In the genomic region with DNA sequence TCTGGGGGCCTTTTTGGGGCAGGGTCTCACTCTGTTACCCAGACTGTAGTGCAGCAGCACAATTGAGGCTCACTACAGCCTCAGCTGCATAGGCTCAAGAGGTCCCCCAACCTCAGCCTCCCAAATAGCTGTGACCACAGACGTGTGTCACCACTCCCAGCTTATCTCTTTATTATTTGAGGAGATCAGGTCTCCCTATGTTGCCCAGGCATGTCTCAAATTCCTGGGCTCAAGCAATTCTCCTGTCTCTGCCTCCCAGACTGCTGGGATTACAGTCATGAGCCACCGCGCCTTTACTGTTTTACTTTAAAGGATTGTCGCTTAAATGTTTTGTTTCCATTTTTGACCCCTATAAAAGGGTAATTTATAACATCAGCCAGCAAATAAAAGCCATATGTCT, we compare ENCODE assay signal across 15 cellular contexts.
DNase-seq lines count a peak whose midpoint lies in the region; ATAC-seq and TF ChIP-seq lines count a peak whose summit lies in the region.
"Had no signal": no experiment of that assay in that cellular context is flagged by ENCODE, and none has a peak within 500 bp of the region (broad histone marks: within the 10 kb centered on the region; RNA-seq: fewer than 3 reads in every experiment).

No MANE protein-coding gene starts in this region.

- H3K4me1 Mint-ChIP-seq in type B pancreatic cell (ENCODE audit: unreplicated experiment): no peaks in the 10 kb centered on the region
- H3K4me1 Mint-ChIP-seq: CD4-positive, alpha-beta memory T cell had no signal

- H3K9me3 Mint-ChIP-seq in type B pancreatic cell: peaks cover 17% of the 10 kb centered on the region

- no peak for ATAC-seq in HG03039 (IDR thresholded peaks at IDR 0.05; ENCODE audit: unreplicated experiment)

- DNase-seq in astrocyte of the hippocampus (ENCODE audit: low read depth, low spot score) (peak; percentile 16), epithelial cell of esophagus (ENCODE audit: low read depth) (peak; percentile 2), left kidney (ENCODE audit: low read depth, low spot score) (peak; percentile 20), type B pancreatic cell (ENCODE audit: extremely low spot score, unreplicated experiment) (no peak), colonic mucosa (no peak)
- DNase-seq: C1 segment of cervical spinal cord; Calu3; CD4-positive, alpha-beta memory T cell; COR-L47; DMS53; GF-D8; GM23248; H7; HCEC 1CT had no signal

- intact Hi-C loops in colonic mucosa (cut with DNase I): no loop called here

- TF ChIP-seq CTCF in epithelial cell of esophagus (IDR thresholded peaks at IDR 0.05; ENCODE audit: insufficient read depth, low read depth, low read length, missing control alignments): no peak
- TF ChIP-seq CTCF in type B pancreatic cell (conservative IDR thresholded peaks at IDR 0.05): no peak
- TF ChIP-seq CTCF in colonic mucosa (IDR thresholded peaks at IDR 0.05): no peak

- no peak overlapping the region for H3K4me3 Mint-ChIP-seq in type B pancreatic cell
- H3K4me3 Mint-ChIP-seq: CD4-positive, alpha-beta memory T cell had no signal

- H3K9ac ChIP-seq in colonic mucosa (ENCODE audit: low read depth in 2 of 2, low read length in 2 of 2): no peak overlapping the region
- H3K9ac ChIP-seq: GM23248 had no signal

- H3K4me3 ChIP-seq in epithelial cell of esophagus (ENCODE audit: low read length) (no peak overlapping the region), colonic mucosa (no peak overlapping the region)
- H3K4me3 ChIP-seq: GM23248 had no signal

- H3K9me3 ChIP-seq in colonic mucosa: no peaks in the 10 kb centered on the region

- no peaks in the 10 kb centered on the region for H3K36me3 ChIP-seq in colonic mucosa

- no peak overlapping the region for H3K27ac ChIP-seq in colonic mucosa
- H3K27ac ChIP-seq: GM23248 had no signal

- H3K27me3 Mint-ChIP-seq in type B pancreatic cell: no peaks in the 10 kb centered on the region
- H3K27me3 Mint-ChIP-seq: CD4-positive, alpha-beta memory T cell had no signal

- H3K4me1 ChIP-seq in colonic mucosa: no peaks in the 10 kb centered on the region

- no peaks in the 10 kb centered on the region for H3K36me3 Mint-ChIP-seq in type B pancreatic cell
- H3K36me3 Mint-ChIP-seq: CD4-positive, alpha-beta memory T cell had no signal

- no peaks in the 10 kb centered on the region for H3K27me3 ChIP-seq in colonic mucosa

- no peak overlapping the region for H3K27ac Mint-ChIP-seq in type B pancreatic cell

Comparison
In these comparisons a context has a peak if more than half of its experiments do, and no peak if none do; other contexts are left out.
1. DNase-seq: peak in astrocyte of the hippocampus (single experiment), epithelial cell of esophagus (single experiment) and left kidney (single experiment); none in type B pancreatic cell (single experiment) and colonic mucosa (single experiment).